1 cellular context compared by ENCODE assay signal in the genomic region with DNA sequence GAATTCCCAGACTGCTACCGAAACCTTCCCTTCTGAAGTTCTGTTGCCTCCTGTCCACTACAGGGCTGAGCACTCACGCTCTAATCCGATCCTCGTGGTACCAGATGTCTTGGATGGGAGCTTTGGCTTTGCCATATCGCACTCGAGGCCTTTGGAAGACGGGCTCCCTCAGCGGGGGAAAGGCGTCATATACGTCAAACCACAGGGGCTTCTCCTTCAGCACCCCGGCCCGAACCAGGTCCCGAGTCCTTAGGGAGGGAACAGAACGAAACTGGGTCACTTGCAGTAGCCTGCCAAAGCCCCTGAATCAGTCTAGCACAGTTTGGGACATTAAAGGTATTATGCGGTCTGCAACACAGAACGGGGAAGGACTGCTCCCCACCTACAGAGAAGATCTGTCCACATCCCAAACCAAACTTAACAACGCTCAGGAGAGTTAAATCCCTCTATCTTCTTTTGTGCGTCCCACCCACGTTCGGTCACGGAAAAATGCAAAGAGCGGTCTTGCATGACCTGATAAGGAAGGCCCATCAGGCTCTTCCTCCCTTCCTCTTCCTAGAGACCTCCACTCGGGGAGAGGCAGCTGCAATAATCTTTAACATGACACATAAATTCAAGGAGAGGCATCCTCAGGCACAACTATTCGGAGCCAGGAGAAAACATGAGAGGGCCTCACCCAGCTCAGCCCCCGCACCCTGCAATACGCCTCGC.
TF ChIP-seq lines count a peak whose summit lies in the region.

No MANE protein-coding gene starts in this region.

TF ChIP-seq in GM23338, 12 proteins besides CTCF, POLR2A, EP300 and RAD21 (continued from another document):
- TF ChIP-seq, protein P1, sequence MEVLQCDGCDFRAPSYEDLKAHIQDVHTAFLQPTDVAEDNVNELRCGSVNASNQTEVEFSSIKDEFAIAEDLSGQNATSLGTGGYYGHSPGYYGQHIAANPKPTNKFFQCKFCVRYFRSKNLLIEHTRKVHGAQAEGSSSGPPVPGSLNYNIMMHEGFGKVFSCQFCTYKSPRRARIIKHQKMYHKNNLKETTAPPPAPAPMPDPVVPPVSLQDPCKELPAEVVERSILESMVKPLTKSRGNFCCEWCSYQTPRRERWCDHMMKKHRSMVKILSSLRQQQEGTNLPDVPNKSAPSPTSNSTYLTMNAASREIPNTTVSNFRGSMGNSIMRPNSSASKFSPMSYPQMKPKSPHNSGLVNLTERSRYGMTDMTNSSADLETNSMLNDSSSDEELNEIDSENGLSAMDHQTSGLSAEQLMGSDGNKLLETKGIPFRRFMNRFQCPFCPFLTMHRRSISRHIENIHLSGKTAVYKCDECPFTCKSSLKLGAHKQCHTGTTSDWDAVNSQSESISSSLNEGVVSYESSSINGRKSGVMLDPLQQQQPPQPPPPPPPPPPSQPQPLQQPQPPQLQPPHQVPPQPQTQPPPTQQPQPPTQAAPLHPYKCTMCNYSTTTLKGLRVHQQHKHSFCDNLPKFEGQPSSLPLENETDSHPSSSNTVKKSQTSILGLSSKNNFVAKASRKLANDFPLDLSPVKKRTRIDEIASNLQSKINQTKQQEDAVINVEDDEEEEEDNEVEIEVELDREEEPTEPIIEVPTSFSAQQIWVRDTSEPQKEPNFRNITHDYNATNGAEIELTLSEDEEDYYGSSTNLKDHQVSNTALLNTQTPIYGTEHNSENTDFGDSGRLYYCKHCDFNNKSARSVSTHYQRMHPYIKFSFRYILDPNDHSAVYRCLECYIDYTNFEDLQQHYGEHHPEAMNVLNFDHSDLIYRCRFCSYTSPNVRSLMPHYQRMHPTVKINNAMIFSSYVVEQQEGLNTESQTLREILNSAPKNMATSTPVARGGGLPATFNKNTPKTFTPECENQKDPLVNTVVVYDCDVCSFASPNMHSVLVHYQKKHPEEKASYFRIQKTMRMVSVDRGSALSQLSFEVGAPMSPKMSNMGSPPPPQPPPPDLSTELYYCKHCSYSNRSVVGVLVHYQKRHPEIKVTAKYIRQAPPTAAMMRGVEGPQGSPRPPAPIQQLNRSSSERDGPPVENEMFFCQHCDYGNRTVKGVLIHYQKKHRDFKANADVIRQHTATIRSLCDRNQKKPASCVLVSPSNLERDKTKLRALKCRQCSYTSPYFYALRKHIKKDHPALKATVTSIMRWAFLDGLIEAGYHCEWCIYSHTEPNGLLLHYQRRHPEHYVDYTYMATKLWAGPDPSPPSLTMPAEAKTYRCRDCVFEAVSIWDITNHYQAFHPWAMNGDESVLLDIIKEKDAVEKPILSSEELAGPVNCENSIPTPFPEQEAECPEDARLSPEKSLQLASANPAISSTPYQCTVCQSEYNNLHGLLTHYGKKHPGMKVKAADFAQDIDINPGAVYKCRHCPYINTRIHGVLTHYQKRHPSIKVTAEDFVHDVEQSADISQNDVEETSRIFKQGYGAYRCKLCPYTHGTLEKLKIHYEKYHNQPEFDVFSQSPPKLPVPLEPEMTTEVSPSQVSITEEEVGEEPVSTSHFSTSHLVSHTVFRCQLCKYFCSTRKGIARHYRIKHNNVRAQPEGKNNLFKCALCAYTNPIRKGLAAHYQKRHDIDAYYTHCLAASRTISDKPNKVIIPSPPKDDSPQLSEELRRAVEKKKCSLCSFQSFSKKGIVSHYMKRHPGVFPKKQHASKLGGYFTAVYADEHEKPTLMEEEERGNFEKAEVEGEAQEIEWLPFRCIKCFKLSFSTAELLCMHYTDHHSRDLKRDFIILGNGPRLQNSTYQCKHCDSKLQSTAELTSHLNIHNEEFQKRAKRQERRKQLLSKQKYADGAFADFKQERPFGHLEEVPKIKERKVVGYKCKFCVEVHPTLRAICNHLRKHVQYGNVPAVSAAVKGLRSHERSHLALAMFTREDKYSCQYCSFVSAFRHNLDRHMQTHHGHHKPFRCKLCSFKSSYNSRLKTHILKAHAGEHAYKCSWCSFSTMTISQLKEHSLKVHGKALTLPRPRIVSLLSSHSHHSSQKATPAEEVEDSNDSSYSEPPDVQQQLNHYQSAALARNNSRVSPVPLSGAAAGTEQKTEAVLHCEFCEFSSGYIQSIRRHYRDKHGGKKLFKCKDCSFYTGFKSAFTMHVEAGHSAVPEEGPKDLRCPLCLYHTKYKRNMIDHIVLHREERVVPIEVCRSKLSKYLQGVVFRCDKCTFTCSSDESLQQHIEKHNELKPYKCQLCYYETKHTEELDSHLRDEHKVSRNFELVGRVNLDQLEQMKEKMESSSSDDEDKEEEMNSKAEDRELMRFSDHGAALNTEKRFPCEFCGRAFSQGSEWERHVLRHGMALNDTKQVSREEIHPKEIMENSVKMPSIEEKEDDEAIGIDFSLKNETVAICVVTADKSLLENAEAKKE (CRISPR knock-in tag; IDR thresholded peaks at IDR 0.05) = no peak
